ENCODE assay signal across 23 cellular contexts in the genomic region with DNA sequence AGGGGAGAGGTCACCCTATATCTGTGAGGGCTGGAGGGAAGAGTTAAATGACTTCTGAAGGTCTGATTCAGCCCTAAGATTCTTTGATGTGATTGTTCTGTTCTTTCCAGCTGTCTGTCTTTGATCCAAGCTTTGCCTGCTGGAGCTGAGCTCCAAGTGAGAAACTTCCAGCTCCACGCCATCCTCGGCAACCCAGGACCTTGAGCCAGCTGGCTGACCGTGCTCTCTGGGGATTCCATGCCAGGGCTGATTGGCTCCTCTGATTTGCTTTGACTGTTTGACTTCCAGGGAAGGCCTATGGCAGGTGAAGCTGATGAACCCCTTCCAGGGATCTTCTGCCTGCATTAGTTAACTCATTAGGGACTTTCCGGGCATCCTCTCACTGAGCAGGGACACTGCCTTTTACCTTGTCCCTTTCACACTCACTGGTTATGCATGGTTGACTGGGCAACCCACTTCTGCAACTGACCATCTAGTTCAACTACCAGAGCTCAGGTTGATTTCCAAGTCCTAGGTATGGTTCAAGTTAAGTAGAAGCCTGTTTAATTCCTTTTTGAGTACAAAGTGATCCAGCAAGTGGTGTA.
A peak's percentile ranks its signal among the peaks of the same experiment; 100 is the strongest.
DNase-seq lines count a peak whose midpoint lies in the region; ATAC-seq and TF ChIP-seq lines count a peak whose summit lies in the region.
"Had no signal": no experiment of that assay in that cellular context is flagged by ENCODE, and none has a peak within 500 bp of the region (broad histone marks: within the 10 kb centered on the region; RNA-seq: fewer than 3 reads in every experiment).

No MANE protein-coding gene starts in this region.

- H3K4me1 ChIP-seq in heart left ventricle = peaks cover 0 to 13% (median 5%) of the 10 kb centered on the region in 12 donors
- H3K4me1 ChIP-seq: SJSA1 had no signal

- TF ChIP-seq CTCF in heart left ventricle (IDR thresholded peaks at IDR 0.05) = no peak
- TF ChIP-seq CTCF in omental fat pad (IDR thresholded peaks at IDR 0.05) = no peak
- no peak for TF ChIP-seq CTCF in chondrocyte (IDR thresholded peaks at IDR 0.05)

- no peaks in the 10 kb centered on the region for H3K27me3 Mint-ChIP-seq in chondrocyte (ENCODE audit: low read depth)
- H3K27me3 Mint-ChIP-seq in activated CD8-positive, alpha-beta T cell treated with anti-CD3 and anti-CD28 coated beads, Interleukin-2, amount 10 ng/mL, durations not matched to agents 7 days and 5 days (ENCODE audit: low read depth) = no peaks in the 10 kb centered on the region
- H3K27me3 Mint-ChIP-seq: activated CD8-positive, alpha-beta memory T cell treated with anti-CD3 and anti-CD28 coated beads, Interleukin-2, amount 10 ng/mL, durations not matched to agents 7 days and 5 days had no signal

- no peak overlapping the region for H3K27ac Mint-ChIP-seq in chondrocyte (ENCODE audit: unreplicated experiment)
- no peak overlapping the region for H3K27ac Mint-ChIP-seq in activated CD8-positive, alpha-beta T cell treated with anti-CD3 and anti-CD28 coated beads, Interleukin-2, amount 10 ng/mL, durations not matched to agents 7 days and 5 days
- H3K27ac Mint-ChIP-seq: activated CD8-positive, alpha-beta memory T cell treated with anti-CD3 and anti-CD28 coated beads, Interleukin-2, amount 10 ng/mL, durations not matched to agents 7 days and 5 days; activated naive CD4-positive, alpha-beta T cell treated with anti-CD3 and anti-CD28 coated beads, Interleukin-2, amount 50 U/mL, for 24 hours; CD4-positive, alpha-beta T cell; HFFc6; nephron had no signal

- peak; percentile 24 for DNase-seq in AG20443 (ENCODE audit: low spot score)
- DNase-seq in NCI-H446 treated with DMSO at 0.1 percent for 48 hours (lab: John Stamatoyannopoulos, UW) = peak; percentile 20
- peak in 4 of 5 donors; percentile 33 to 48 (median 46) for DNase-seq in heart left ventricle
- no peak for DNase-seq in omental fat pad (ENCODE audit: low spot score)
- DNase-seq in chondrocyte (ENCODE audit: low spot score) = no peak
- DNase-seq in activated CD8-positive, alpha-beta T cell treated with anti-CD3 and anti-CD28 coated beads, Interleukin-2, amount 10 ng/mL, durations not matched to agents 7 days and 5 days = no peak
- DNase-seq: activated CD8-positive, alpha-beta memory T cell treated with anti-CD3 and anti-CD28 coated beads, Interleukin-2, amount 10 ng/mL, durations not matched to agents 7 days and 5 days; CD4-positive, alpha-beta T cell; DMS153; effector memory CD4-positive, alpha-beta T cell; HFFc6; Karpas-422; NCI-H1092 treated with DMSO at 0.1 percent for 48 hours; NCI-H2029 treated with DMSO at 0.1 percent for 48 hours; NCI-H345; NK-92 treated with Interleukin-12 subunit alpha and Interleukin-12 subunit beta, amount 100 ng/mL, for 24 hours had no signal

- H3K4me3 Mint-ChIP-seq in chondrocyte (ENCODE audit: unreplicated experiment) = no peak overlapping the region
- no peak overlapping the region for H3K4me3 Mint-ChIP-seq in activated CD8-positive, alpha-beta T cell treated with anti-CD3 and anti-CD28 coated beads, Interleukin-2, amount 10 ng/mL, durations not matched to agents 7 days and 5 days
- H3K4me3 Mint-ChIP-seq: activated CD8-positive, alpha-beta memory T cell treated with anti-CD3 and anti-CD28 coated beads, Interleukin-2, amount 10 ng/mL, durations not matched to agents 7 days and 5 days; activated naive CD4-positive, alpha-beta T cell treated with anti-CD3 and anti-CD28 coated beads, Interleukin-2, amount 50 U/mL, for 24 hours; CD4-positive, alpha-beta T cell; HFFc6; nephron had no signal

- intact Hi-C loops in heart left ventricle (cut with DNase I) = loop anchor here in 1 of 10 donors (5.0 kb wide), 1 partner anchor 60 kb away; no protein-coding TSS in a partner anchor

- ATAC-seq in heart left ventricle = peak; percentile 69 to 88 (median 84)
- ATAC-seq in omental fat pad (ENCODE audit: low FRiP score) = peak; percentile 77
- no peak for ATAC-seq in GM18505 (IDR thresholded peaks at IDR 0.05; ENCODE audit: unreplicated experiment)
- ATAC-seq in HG03045 (IDR thresholded peaks at IDR 0.05; ENCODE audit: unreplicated experiment) = no peak
- ATAC-seq in activated CD8-positive, alpha-beta T cell treated with anti-CD3 and anti-CD28 coated beads, Interleukin-2, amount 10 ng/mL, durations not matched to agents 7 days and 5 days = no peak
- ATAC-seq: activated CD8-positive, alpha-beta memory T cell treated with anti-CD3 and anti-CD28 coated beads, Interleukin-2, amount 10 ng/mL, durations not matched to agents 7 days and 5 days; GM12878; Panc1 had no signal

- H3K36me3 Mint-ChIP-seq in chondrocyte (ENCODE audit: low read depth) = no peaks in the 10 kb centered on the region
- no peaks in the 10 kb centered on the region for H3K36me3 Mint-ChIP-seq in activated CD8-positive, alpha-beta T cell treated with anti-CD3 and anti-CD28 coated beads, Interleukin-2, amount 10 ng/mL, durations not matched to agents 7 days and 5 days (ENCODE audit: low read depth)
- H3K36me3 Mint-ChIP-seq: activated CD8-positive, alpha-beta memory T cell treated with anti-CD3 and anti-CD28 coated beads, Interleukin-2, amount 10 ng/mL, durations not matched to agents 7 days and 5 days; activated naive CD4-positive, alpha-beta T cell treated with anti-CD3 and anti-CD28 coated beads, Interleukin-2, amount 50 U/mL, for 24 hours had no signal

- H3K27ac ChIP-seq in heart left ventricle = no peak overlapping the region
- H3K27ac ChIP-seq: SJSA1 had no signal

- H3K4me3 ChIP-seq in heart left ventricle = no peak overlapping the region
- H3K4me3 ChIP-seq: GM12878, SJSA1 had no signal

- POLR2A ChIA-PET in activated CD8-positive, alpha-beta T cell treated with anti-CD3 and anti-CD28 coated beads, Interleukin-2, amount 10 ng/mL, durations not matched to agents 7 days and 5 days (lab: Charles Lee) = no interaction called here

- CTCF ChIA-PET in activated CD8-positive, alpha-beta T cell treated with anti-CD3 and anti-CD28 coated beads, Interleukin-2, amount 10 ng/mL, durations not matched to agents 7 days and 5 days (lab: Charles Lee) = no interaction called here

- H3K4me1 Mint-ChIP-seq in chondrocyte (ENCODE audit: low read depth) = peaks cover 12% of the 10 kb centered on the region
- H3K4me1 Mint-ChIP-seq in activated CD8-positive, alpha-beta T cell treated with anti-CD3 and anti-CD28 coated beads, Interleukin-2, amount 10 ng/mL, durations not matched to agents 7 days and 5 days (ENCODE audit: low read depth) = no peaks in the 10 kb centered on the region
- H3K4me1 Mint-ChIP-seq: activated CD8-positive, alpha-beta memory T cell treated with anti-CD3 and anti-CD28 coated beads, Interleukin-2, amount 10 ng/mL, durations not matched to agents 7 days and 5 days; activated naive CD4-positive, alpha-beta T cell treated with anti-CD3 and anti-CD28 coated beads, Interleukin-2, amount 50 U/mL, for 24 hours had no signal

- TF ChIP-seq POLR2A in heart left ventricle (IDR thresholded peaks at IDR 0.05) (no peak), GM18505 (IDR thresholded peaks at IDR 0.05; ENCODE audit: borderline replicate concordance, extremely low read depth, insufficient read depth, insufficient read length) (no peak)

- 27 to 54% (median 42%) methylated on average over 4 of the region's 4 CpGs for WGBS in heart left ventricle, 4 donors

- H3K9me3 ChIP-seq in heart left ventricle = peaks cover 0 to 3% (median 0%) of the 10 kb centered on the region in 12 donors
- H3K9me3 ChIP-seq: SJSA1 had no signal

- H3K27me3 ChIP-seq in heart left ventricle = no peaks in the 10 kb centered on the region
- H3K27me3 ChIP-seq: SJSA1 had no signal

- no peaks in the 10 kb centered on the region for H3K36me3 ChIP-seq in heart left ventricle
- H3K36me3 ChIP-seq: SJSA1 had no signal

- H3K9me3 Mint-ChIP-seq in chondrocyte (ENCODE audit: low read depth) = peaks cover 18% of the 10 kb centered on the region
- no peaks in the 10 kb centered on the region for H3K9me3 Mint-ChIP-seq in activated CD8-positive, alpha-beta T cell treated with anti-CD3 and anti-CD28 coated beads, Interleukin-2, amount 10 ng/mL, durations not matched to agents 7 days and 5 days (ENCODE audit: insufficient read depth)

Comparison
In these comparisons a context has a peak if more than half of its experiments do, and no peak if none do; other contexts are left out.
1. DNase-seq: peak in AG20443 (single experiment), NCI-H446 treated with DMSO at 0.1 percent for 48 hours (single experiment) and heart left ventricle (4 of 5); none in omental fat pad (single experiment), chondrocyte (single experiment) and activated CD8-positive, alpha-beta T cell treated with anti-CD3 and anti-CD28 coated beads, Interleukin-2, amount 10 ng/mL, durations not matched to agents 7 days and 5 days (single experiment).
2. ATAC-seq: peak in heart left ventricle (4 of 4) and omental fat pad (single experiment); none in GM18505 (single experiment), HG03045 (single experiment) and activated CD8-positive, alpha-beta T cell treated with anti-CD3 and anti-CD28 coated beads, Interleukin-2, amount 10 ng/mL, durations not matched to agents 7 days and 5 days (single experiment).